ENCODE assay signal across 18 cellular contexts in genomic region chr18:3960977-3961376, GRCh38.
DNase-seq lines count a peak whose midpoint lies in the region; ATAC-seq and TF ChIP-seq lines count a peak whose summit lies in the region.
"Had no signal": no experiment of that assay in that cellular context is flagged by ENCODE, and none has a peak within 500 bp of the region (broad histone marks: within the 10 kb centered on the region; RNA-seq: fewer than 3 reads in every experiment).

No MANE protein-coding gene starts in this region.

- peak; percentile 37 for ATAC-seq in stimulated activated memory B cell treated with anti-CD40 and anti-IgM and Interleukin-4, amounts not matched to agents 10 μg/mL and 1 μg/mL and 100 μg/mL, for 72 hours
- ATAC-seq in activated CD8-positive, alpha-beta T cell treated with anti-CD3 and anti-CD28 coated beads, Interleukin-2, amount 10 ng/mL, durations not matched to agents 7 days and 5 days, result no peak
- no peak for ATAC-seq in upper lobe of right lung
- ATAC-seq: HCT116 had no signal

- H3K27me3 Mint-ChIP-seq in activated naive CD4-positive, alpha-beta T cell treated with anti-CD3 and anti-CD28 coated beads, Interleukin-2, amount 10 ng/mL, durations not matched to agents 7 days and 5 days, result no peaks in the 10 kb centered on the region
- H3K27me3 Mint-ChIP-seq in nephron progenitor cell (ENCODE audit: low read depth, poor library complexity), result peaks cover 6% of the 10 kb centered on the region
- peaks cover 16% of the 10 kb centered on the region for H3K27me3 Mint-ChIP-seq in stimulated activated memory B cell treated with anti-CD40 and anti-IgM and Interleukin-4, amounts not matched to agents 10 μg/mL and 1 μg/mL and 100 μg/mL, for 72 hours
- H3K27me3 Mint-ChIP-seq in activated CD8-positive, alpha-beta T cell treated with anti-CD3 and anti-CD28 coated beads, Interleukin-2, amount 10 ng/mL, durations not matched to agents 7 days and 5 days (ENCODE audit: low read depth), result peaks cover 4% of the 10 kb centered on the region

- H3K4me1 Mint-ChIP-seq in activated naive CD4-positive, alpha-beta T cell treated with anti-CD3 and anti-CD28 coated beads, Interleukin-2, amount 10 ng/mL, durations not matched to agents 7 days and 5 days, result no peaks in the 10 kb centered on the region
- H3K4me1 Mint-ChIP-seq in nephron progenitor cell, result peaks cover 42% of the 10 kb centered on the region
- no peaks in the 10 kb centered on the region for H3K4me1 Mint-ChIP-seq in stimulated activated memory B cell treated with anti-CD40 and anti-IgM and Interleukin-4, amounts not matched to agents 10 μg/mL and 1 μg/mL and 100 μg/mL, for 72 hours
- H3K4me1 Mint-ChIP-seq in activated CD8-positive, alpha-beta T cell treated with anti-CD3 and anti-CD28 coated beads, Interleukin-2, amount 10 ng/mL, durations not matched to agents 7 days and 5 days (ENCODE audit: low read depth), result no peaks in the 10 kb centered on the region
- H3K4me1 Mint-ChIP-seq: CD14-positive monocyte; CD4-positive, alpha-beta memory T cell had no signal

- POLR2A ChIA-PET in activated CD8-positive, alpha-beta T cell treated with anti-CD3 and anti-CD28 coated beads, Interleukin-2, amount 10 ng/mL, durations not matched to agents 7 days and 5 days (lab: Charles Lee), result no interaction called here

- H3K9me3 ChIP-seq in upper lobe of right lung, result no peaks in the 10 kb centered on the region
- H3K9me3 ChIP-seq: BLaER1 had no signal

- no peaks in the 10 kb centered on the region for H3K36me3 Mint-ChIP-seq in activated naive CD4-positive, alpha-beta T cell treated with anti-CD3 and anti-CD28 coated beads, Interleukin-2, amount 10 ng/mL, durations not matched to agents 7 days and 5 days
- H3K36me3 Mint-ChIP-seq in nephron progenitor cell (ENCODE audit: low read depth), result peaks cover 1% of the 10 kb centered on the region
- no peaks in the 10 kb centered on the region for H3K36me3 Mint-ChIP-seq in stimulated activated memory B cell treated with anti-CD40 and anti-IgM and Interleukin-4, amounts not matched to agents 10 μg/mL and 1 μg/mL and 100 μg/mL, for 72 hours
- no peaks in the 10 kb centered on the region for H3K36me3 Mint-ChIP-seq in activated CD8-positive, alpha-beta T cell treated with anti-CD3 and anti-CD28 coated beads, Interleukin-2, amount 10 ng/mL, durations not matched to agents 7 days and 5 days (ENCODE audit: low read depth)
- H3K36me3 Mint-ChIP-seq: CD14-positive monocyte; CD4-positive, alpha-beta memory T cell had no signal

- no peak overlapping the region for H3K4me3 ChIP-seq in upper lobe of right lung
- H3K4me3 ChIP-seq: BLaER1 had no signal

- no peak overlapping the region for H3K27ac ChIP-seq in upper lobe of right lung
- H3K27ac ChIP-seq: BLaER1 had no signal

- intact Hi-C loops in upper lobe of right lung (cut with DNase I), result no loop called here

- no peaks in the 10 kb centered on the region for H3K9me3 Mint-ChIP-seq in activated naive CD4-positive, alpha-beta T cell treated with anti-CD3 and anti-CD28 coated beads, Interleukin-2, amount 10 ng/mL, durations not matched to agents 7 days and 5 days
- H3K9me3 Mint-ChIP-seq in nephron progenitor cell, result peaks cover 1% of the 10 kb centered on the region
- no peaks in the 10 kb centered on the region for H3K9me3 Mint-ChIP-seq in stimulated activated memory B cell treated with anti-CD40 and anti-IgM and Interleukin-4, amounts not matched to agents 10 μg/mL and 1 μg/mL and 100 μg/mL, for 72 hours
- H3K9me3 Mint-ChIP-seq in activated CD8-positive, alpha-beta T cell treated with anti-CD3 and anti-CD28 coated beads, Interleukin-2, amount 10 ng/mL, durations not matched to agents 7 days and 5 days (ENCODE audit: insufficient read depth), result no peaks in the 10 kb centered on the region
- H3K9me3 Mint-ChIP-seq: HFFc6 had no signal

- H3K27me3 ChIP-seq in upper lobe of right lung, result no peaks in the 10 kb centered on the region
- H3K27me3 ChIP-seq: BLaER1 had no signal

- CTCF ChIA-PET in activated naive CD4-positive, alpha-beta T cell treated with anti-CD3 and anti-CD28 coated beads, Interleukin-2, amount 10 ng/mL, durations not matched to agents 7 days and 5 days (lab: Charles Lee), result no interaction called here
- CTCF ChIA-PET in activated CD8-positive, alpha-beta T cell treated with anti-CD3 and anti-CD28 coated beads, Interleukin-2, amount 10 ng/mL, durations not matched to agents 7 days and 5 days (lab: Charles Lee), result no interaction called here

- H3K4me1 ChIP-seq in upper lobe of right lung, result no peaks in the 10 kb centered on the region
- H3K4me1 ChIP-seq: BLaER1 had no signal

- H3K36me3 ChIP-seq in upper lobe of right lung, result no peaks in the 10 kb centered on the region
- H3K36me3 ChIP-seq: BLaER1 had no signal

- peak overlapping the region; percentile 44 for H3K27ac Mint-ChIP-seq in activated naive CD4-positive, alpha-beta T cell treated with anti-CD3 and anti-CD28 coated beads, Interleukin-2, amount 10 ng/mL, durations not matched to agents 7 days and 5 days
- H3K27ac Mint-ChIP-seq in nephron progenitor cell, result peak overlapping the region; percentile 78
- H3K27ac Mint-ChIP-seq in stimulated activated memory B cell treated with anti-CD40 and anti-IgM and Interleukin-4, amounts not matched to agents 10 μg/mL and 1 μg/mL and 100 μg/mL, for 72 hours, result no peak overlapping the region
- H3K27ac Mint-ChIP-seq in activated CD8-positive, alpha-beta T cell treated with anti-CD3 and anti-CD28 coated beads, Interleukin-2, amount 10 ng/mL, durations not matched to agents 7 days and 5 days, result no peak overlapping the region
- H3K27ac Mint-ChIP-seq: CD14-positive monocyte; CD4-positive, alpha-beta memory T cell; HFFc6 had no signal

- DNase-seq in activated naive CD4-positive, alpha-beta T cell treated with anti-CD3 and anti-CD28 coated beads, Interleukin-2, amount 10 ng/mL, durations not matched to agents 7 days and 5 days, result no peak
- no peak for DNase-seq in activated naive CD4-positive, alpha-beta T cell treated with anti-CD3 and anti-CD28 coated beads, Interleukin-2, amount 50 U/mL, for 16 hours
- DNase-seq in nephron progenitor cell (no peak), upper lobe of right lung (no peak)
- no peak for DNase-seq in activated T-cell treated with anti-CD3 and anti-CD28 coated beads, Interleukin-2, amount 50 U/mL, for 1 hour
- DNase-seq in activated CD8-positive, alpha-beta T cell treated with anti-CD3 and anti-CD28 coated beads, Interleukin-2, amount 10 ng/mL, durations not matched to agents 7 days and 5 days, result no peak
- DNase-seq: 8988T; CD4-positive, alpha-beta memory T cell; DMS153; DMS79; GF-D8; GOT3; H7; HFFc6 had no signal

- no peak for TF ChIP-seq CTCF in nephron progenitor cell (IDR thresholded peaks at IDR 0.05)
- no peak for TF ChIP-seq CTCF in upper lobe of right lung (IDR thresholded peaks at IDR 0.05)

- no peak overlapping the region for H3K4me3 Mint-ChIP-seq in activated naive CD4-positive, alpha-beta T cell treated with anti-CD3 and anti-CD28 coated beads, Interleukin-2, amount 10 ng/mL, durations not matched to agents 7 days and 5 days
- H3K4me3 Mint-ChIP-seq in nephron progenitor cell, result no peak overlapping the region
- H3K4me3 Mint-ChIP-seq in stimulated activated memory B cell treated with anti-CD40 and anti-IgM and Interleukin-4, amounts not matched to agents 10 μg/mL and 1 μg/mL and 100 μg/mL, for 72 hours, result no peak overlapping the region
- no peak overlapping the region for H3K4me3 Mint-ChIP-seq in activated CD8-positive, alpha-beta T cell treated with anti-CD3 and anti-CD28 coated beads, Interleukin-2, amount 10 ng/mL, durations not matched to agents 7 days and 5 days
- H3K4me3 Mint-ChIP-seq: CD14-positive monocyte; CD4-positive, alpha-beta memory T cell; HFFc6 had no signal

Comparison
In these comparisons a context has a peak if more than half of its experiments do, and no peak if none do; other contexts are left out.
1. H3K27ac Mint-ChIP-seq: peak in activated naive CD4-positive, alpha-beta T cell treated with anti-CD3 and anti-CD28 coated beads, Interleukin-2, amount 10 ng/mL, durations not matched to agents 7 days and 5 days (single experiment) and nephron progenitor cell (single experiment); none in stimulated activated memory B cell treated with anti-CD40 and anti-IgM and Interleukin-4, amounts not matched to agents 10 μg/mL and 1 μg/mL and 100 μg/mL, for 72 hours (single experiment) and activated CD8-positive, alpha-beta T cell treated with anti-CD3 and anti-CD28 coated beads, Interleukin-2, amount 10 ng/mL, durations not matched to agents 7 days and 5 days (single experiment).